In the genomic region with DNA sequence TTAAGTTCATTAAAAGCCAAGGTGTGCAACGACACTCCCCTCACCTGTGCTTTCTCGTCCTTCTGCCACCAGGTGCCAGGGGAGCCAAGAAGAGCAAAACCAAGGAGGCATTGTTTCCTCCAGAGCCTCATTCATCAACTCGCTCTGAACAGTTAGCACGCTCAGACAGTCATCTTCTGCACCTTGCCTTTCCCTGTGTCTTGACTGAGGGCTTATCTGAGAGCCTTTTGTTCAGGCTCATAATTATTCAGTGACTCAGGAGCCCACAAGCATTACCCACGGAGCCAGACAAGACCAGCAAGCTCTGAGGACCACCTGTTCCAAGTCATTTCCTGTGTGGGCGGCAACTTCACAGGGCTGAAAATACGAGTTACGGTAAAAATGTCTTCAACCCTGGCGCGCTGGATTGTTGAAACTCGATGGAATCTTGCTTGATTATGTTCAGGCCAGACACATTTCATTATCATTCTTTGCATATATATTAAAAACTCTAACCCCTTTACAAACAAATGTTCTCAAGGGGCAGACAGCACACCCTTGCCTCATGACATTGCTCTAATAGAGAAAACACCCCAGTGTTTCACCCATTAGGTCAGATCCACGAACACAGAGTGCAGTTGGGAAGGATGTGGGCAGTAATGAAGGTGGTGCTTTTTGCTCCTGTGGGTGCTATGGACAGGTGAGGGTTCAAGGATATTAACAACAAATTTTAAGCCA, we compare ENCODE assay signal across 1 cellular context.
TF ChIP-seq lines count a peak whose summit lies in the region.

No MANE protein-coding gene starts in this region.

TF ChIP-seq in GM23338, 12 proteins besides CTCF, POLR2A, EP300 and RAD21 (continued from another document):
- TF ChIP-seq, protein P1, sequence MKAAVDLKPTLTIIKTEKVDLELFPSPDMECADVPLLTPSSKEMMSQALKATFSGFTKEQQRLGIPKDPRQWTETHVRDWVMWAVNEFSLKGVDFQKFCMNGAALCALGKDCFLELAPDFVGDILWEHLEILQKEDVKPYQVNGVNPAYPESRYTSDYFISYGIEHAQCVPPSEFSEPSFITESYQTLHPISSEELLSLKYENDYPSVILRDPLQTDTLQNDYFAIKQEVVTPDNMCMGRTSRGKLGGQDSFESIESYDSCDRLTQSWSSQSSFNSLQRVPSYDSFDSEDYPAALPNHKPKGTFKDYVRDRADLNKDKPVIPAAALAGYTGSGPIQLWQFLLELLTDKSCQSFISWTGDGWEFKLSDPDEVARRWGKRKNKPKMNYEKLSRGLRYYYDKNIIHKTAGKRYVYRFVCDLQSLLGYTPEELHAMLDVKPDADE (IDR thresholded peaks at IDR 0.05): no peak
